1 cellular context compared by ENCODE assay signal in the genomic region with DNA sequence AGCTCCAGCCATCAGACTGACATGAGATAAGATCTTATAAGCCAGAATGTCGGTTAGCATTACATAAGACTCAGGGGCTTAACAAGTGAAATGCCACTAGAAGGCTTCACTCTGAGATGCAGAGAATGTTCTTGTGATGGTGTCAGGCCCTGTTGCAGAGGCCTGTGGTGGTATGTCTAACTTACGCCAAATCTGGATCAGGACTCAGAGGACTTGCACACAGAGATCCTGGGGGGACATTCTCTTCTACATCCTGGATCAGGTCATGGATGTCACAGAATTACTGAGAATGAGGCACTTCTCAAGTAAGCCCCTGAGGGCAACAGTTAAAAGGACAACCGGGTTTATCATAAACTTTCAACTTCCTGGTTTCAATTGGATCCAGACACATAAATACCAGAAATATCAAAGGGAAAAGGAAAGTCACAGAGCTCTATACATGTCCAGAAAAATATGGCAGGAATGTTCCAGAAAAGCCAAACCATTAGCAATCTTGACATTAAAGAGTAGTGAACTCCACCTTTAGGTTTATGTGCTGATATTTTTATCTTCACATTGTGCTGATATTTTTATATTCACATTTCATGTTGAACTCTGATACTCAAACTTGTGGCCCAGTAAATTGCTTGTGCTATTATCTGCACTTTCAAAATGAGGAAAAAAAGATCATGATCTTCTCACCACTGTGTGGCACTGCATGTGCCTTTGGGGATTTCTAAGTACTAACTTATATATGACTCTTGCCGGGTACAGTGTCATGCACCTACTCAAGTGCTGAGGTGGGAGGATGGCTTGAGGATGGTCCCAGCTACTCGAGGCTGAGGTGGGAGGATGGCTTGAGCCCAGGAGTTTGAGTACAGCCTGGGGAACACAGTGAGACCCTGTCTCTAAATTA.
TF ChIP-seq lines count a peak whose summit lies in the region.

No MANE protein-coding gene starts in this region.

TF ChIP-seq in GM12878, 131 proteins besides CTCF, POLR2A, EP300 and RAD21:
- TF ChIP-seq POLR2AphosphoS2 (IDR thresholded peaks at IDR 0.05; ENCODE audit: low read depth, low read length) (no peak), ZBED1 (IDR thresholded peaks at IDR 0.05; ENCODE audit: borderline replicate concordance) (no peak), ZBTB33 (IDR thresholded peaks at IDR 0.05) (no peak), HCFC1 (IDR thresholded peaks at IDR 0.05; ENCODE audit: low read length) (no peak), ESRRA (IDR thresholded peaks at IDR 0.05; ENCODE audit: low read length) (no peak)
- TF ChIP-seq, protein P1, sequence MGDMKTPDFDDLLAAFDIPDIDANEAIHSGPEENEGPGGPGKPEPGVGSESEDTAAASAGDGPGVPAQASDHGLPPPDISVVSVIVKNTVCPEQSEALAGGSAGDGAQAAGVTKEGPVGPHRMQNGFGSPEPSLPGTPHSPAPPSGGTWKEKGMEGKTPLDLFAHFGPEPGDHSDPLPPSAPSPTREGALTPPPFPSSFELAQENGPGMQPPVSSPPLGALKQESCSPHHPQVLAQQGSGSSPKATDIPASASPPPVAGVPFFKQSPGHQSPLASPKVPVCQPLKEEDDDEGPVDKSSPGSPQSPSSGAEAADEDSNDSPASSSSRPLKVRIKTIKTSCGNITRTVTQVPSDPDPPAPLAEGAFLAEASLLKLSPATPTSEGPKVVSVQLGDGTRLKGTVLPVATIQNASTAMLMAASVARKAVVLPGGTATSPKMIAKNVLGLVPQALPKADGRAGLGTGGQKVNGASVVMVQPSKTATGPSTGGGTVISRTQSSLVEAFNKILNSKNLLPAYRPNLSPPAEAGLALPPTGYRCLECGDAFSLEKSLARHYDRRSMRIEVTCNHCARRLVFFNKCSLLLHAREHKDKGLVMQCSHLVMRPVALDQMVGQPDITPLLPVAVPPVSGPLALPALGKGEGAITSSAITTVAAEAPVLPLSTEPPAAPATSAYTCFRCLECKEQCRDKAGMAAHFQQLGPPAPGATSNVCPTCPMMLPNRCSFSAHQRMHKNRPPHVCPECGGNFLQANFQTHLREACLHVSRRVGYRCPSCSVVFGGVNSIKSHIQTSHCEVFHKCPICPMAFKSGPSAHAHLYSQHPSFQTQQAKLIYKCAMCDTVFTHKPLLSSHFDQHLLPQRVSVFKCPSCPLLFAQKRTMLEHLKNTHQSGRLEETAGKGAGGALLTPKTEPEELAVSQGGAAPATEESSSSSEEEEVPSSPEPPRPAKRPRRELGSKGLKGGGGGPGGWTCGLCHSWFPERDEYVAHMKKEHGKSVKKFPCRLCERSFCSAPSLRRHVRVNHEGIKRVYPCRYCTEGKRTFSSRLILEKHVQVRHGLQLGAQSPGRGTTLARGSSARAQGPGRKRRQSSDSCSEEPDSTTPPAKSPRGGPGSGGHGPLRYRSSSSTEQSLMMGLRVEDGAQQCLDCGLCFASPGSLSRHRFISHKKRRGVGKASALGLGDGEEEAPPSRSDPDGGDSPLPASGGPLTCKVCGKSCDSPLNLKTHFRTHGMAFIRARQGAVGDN (IDR thresholded peaks at IDR 0.05): no peak
